ENCODE assay signal across 8 cellular contexts in the genomic region with DNA sequence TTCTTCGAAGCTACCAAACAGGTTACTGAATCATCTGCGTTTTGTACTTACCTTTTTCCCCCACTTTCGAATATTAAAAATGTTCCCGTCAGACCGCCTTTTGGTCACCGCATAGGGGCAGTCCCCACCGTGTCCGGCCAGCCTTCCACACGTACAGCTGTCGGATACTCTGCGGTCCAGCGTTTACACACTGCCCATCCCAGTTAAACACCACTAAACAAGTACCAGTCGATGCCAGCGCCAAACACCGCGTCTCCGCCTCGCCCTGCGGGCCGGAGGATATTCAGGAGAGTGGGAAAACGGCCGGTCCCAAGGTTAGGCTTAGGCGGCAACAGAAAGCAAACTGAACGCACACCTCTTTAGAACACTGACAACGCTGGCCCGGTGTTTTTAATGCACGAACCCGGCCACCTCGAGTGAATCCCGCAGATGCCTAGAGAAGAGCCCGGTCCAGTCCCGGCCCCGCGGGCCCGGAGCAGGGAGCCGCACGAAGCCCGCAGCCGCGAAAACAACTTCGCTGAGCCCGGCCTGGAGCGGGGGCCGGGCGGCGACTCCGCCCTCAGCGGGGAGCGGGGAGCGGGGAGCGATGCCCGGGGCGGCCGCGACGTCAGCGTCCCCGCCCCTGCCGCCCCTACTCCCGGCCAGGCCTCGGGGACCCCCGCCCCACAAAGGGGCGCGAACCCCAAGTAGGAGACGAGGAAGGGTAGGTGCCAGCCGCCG. TPM values are rescaled to one million over a fixed set of nuclear protein-coding genes. Genes with fewer than 3 reads are reported as not detected.
DNase-seq lines count a peak whose midpoint lies in the region; ATAC-seq and TF ChIP-seq lines count a peak whose summit lies in the region.

No MANE protein-coding gene starts in this region.

- ATAC-seq in HG02885 (IDR thresholded peaks at IDR 0.05; ENCODE audit: poor library complexity, unreplicated experiment) = peak; percentile 41
- peak; percentile 60 for ATAC-seq in stimulated activated naive CD8-positive, alpha-beta T cell treated with anti-CD3 and anti-CD28 coated beads, Interleukin-15, amount 100 ng/mL, for 72 hours

- no TSS peak for BruUV-seq in mammary epithelial cell (replicated peaks; lab: Mats Ljungman, UMichigan)

- H3K9me3 Mint-ChIP-seq in stimulated activated naive CD8-positive, alpha-beta T cell treated with anti-CD3 and anti-CD28 coated beads, Interleukin-15, amount 100 ng/mL, for 72 hours = no peaks in the 10 kb centered on the region

- H2AFZ ChIP-seq in mammary epithelial cell (ENCODE audit: low read depth, low read length) = peak overlapping the region; percentile 70

- in situ Hi-C loops in mammary epithelial cell (cut with MboI; ENCODE audit: low sequenced_read_pairs in 2 of 2) = no loop called here

- H3K9me3 ChIP-seq in mammary epithelial cell (replicated peaks; ENCODE audit: insufficient read depth, low read length) = no peaks in the 10 kb centered on the region

- dilution Hi-C loops in mammary epithelial cell (cut with HindIII; ENCODE audit: low sequenced_read_pairs) = no loop called here

- peaks cover 28% of the 10 kb centered on the region for H3K4me1 Mint-ChIP-seq in stimulated activated naive CD8-positive, alpha-beta T cell treated with anti-CD3 and anti-CD28 coated beads, Interleukin-15, amount 100 ng/mL, for 72 hours

- H3K79me2 ChIP-seq in mammary epithelial cell (ENCODE audit: insufficient read depth, low read length) = peaks cover 45% of the 10 kb centered on the region

- H3K27ac ChIP-seq in mammary epithelial cell (ENCODE audit: insufficient read depth, low read depth, low read length) (peak overlapping the region; percentile 84), layer of hippocampus (ENCODE audit: low read depth, low read length) (peak overlapping the region; percentile 96)

- CTCF ChIA-PET in mammary epithelial cell (lab: Charles Lee; ENCODE audit: low non-redundant PET) = no interaction called here

- 3% methylated on average over 20 of the region's 67 CpGs for WGBS in mammary epithelial cell (ENCODE audit: low coverage, missing lambda C conversion rate)

- DNase-seq in AG20443 (ENCODE audit: low spot score) (peak; percentile 88), GM12864 (ENCODE audit: low read depth) (no peak), NCI-H526 treated with DMSO at 0.1 percent for 48 hours (lab: John Stamatoyannopoulos, UW) (peak; percentile 66), mammary epithelial cell (peak; percentile 62)
- peak in 1 of 2 donors; percentile 31 for DNase-seq in stimulated activated naive CD8-positive, alpha-beta T cell treated with anti-CD3 and anti-CD28 coated beads, Interleukin-15, amount 100 ng/mL, for 72 hours
- no peak for DNase-seq in activated CD4-positive, alpha-beta T cell treated with anti-CD3 and anti-CD28 coated beads for 4 hours

- H3K4me3 ChIP-seq in GM12864 (ENCODE audit: low read depth, low read length) = peak overlapping the region; percentile 61
- H3K4me3 ChIP-seq in mammary epithelial cell (replicated peaks in 1 of 3; ENCODE audit: insufficient read depth in 1 of 3, low read depth in 2 of 3, low read length in 3 of 3) = peak overlapping the region; percentile 56 to 88 (median 80)

- intact Hi-C loops in mammary epithelial cell (cut with micrococcal nuclease) = loop anchor here (1.0 kb wide), 2 partner anchors 12 kb away; no protein-coding TSS in a partner anchor

- TF ChIP-seq CTCF in GM12864 (IDR thresholded peaks at IDR 0.05; ENCODE audit: low read depth, low read length, missing control alignments) (no peak), mammary epithelial cell (conservative IDR thresholded peaks at IDR 0.05 in 1 of 2, IDR thresholded peaks at IDR 0.05 in 1 of 2; ENCODE audit: extremely low read depth in 1 of 2, insufficient read depth in 1 of 2, low read depth in 1 of 2, low read length in 2 of 2) (no peak)

- H3K36me3 ChIP-seq in mammary epithelial cell (ENCODE audit: insufficient read depth, low read length) = no peaks in the 10 kb centered on the region

- no peaks in the 10 kb centered on the region for H4K20me1 ChIP-seq in mammary epithelial cell (ENCODE audit: insufficient read depth, low read length)

- peak overlapping the region; percentile 97 for H3K4me3 Mint-ChIP-seq in stimulated activated naive CD8-positive, alpha-beta T cell treated with anti-CD3 and anti-CD28 coated beads, Interleukin-15, amount 100 ng/mL, for 72 hours

- peak overlapping the region; percentile 91 for H3K9ac ChIP-seq in mammary epithelial cell (ENCODE audit: insufficient read depth, low read length)

- H3K27me3 ChIP-seq in mammary epithelial cell (ENCODE audit: insufficient read depth, low read length) = no peaks in the 10 kb centered on the region
- H3K27me3 ChIP-seq in layer of hippocampus (ENCODE audit: control insufficient read depth, insufficient read depth, low read length) = no peaks in the 10 kb centered on the region

- no peaks in the 10 kb centered on the region for H3K27me3 Mint-ChIP-seq in stimulated activated naive CD8-positive, alpha-beta T cell treated with anti-CD3 and anti-CD28 coated beads, Interleukin-15, amount 100 ng/mL, for 72 hours

- peak overlapping the region; percentile 38 to 88 for H3K27ac Mint-ChIP-seq in stimulated activated naive CD8-positive, alpha-beta T cell treated with anti-CD3 and anti-CD28 coated beads, Interleukin-15, amount 100 ng/mL, for 72 hours

- H3K4me1 ChIP-seq in mammary epithelial cell (ENCODE audit: insufficient read depth, low read length) = peaks cover 23% of the 10 kb centered on the region

- peak overlapping the region; percentile 73 for H3K4me2 ChIP-seq in mammary epithelial cell (ENCODE audit: insufficient read depth, low read depth, low read length)

RNA-seq across cellular contexts. Expression of gene PHF13, which starts 0.7 kb away (rescaled TPM):
- total RNA-seq in mammary epithelial cell = 10 to 100 TPM; 11.8 to 16.3 TPM
- polyA plus RNA-seq in mammary epithelial cell = 7.4 TPM
- polyA minus RNA-seq in mammary epithelial cell = 8.7 TPM

RNA-seq across cellular contexts. Expression of gene KLHL21, which starts 10.1 kb away (rescaled TPM):
- total RNA-seq in mammary epithelial cell = 100 to 1,000 TPM in 1 of 2 donors, 10 to 100 TPM in 1; 64.5 to 160 TPM
- 38.1 TPM for polyA plus RNA-seq in mammary epithelial cell
- polyA minus RNA-seq in mammary epithelial cell = 67.9 TPM

RNA-seq across cellular contexts. Expression of gene THAP3, which starts 11.9 kb away (rescaled TPM):
- total RNA-seq in mammary epithelial cell = 10 to 100 TPM in 1 of 2 donors, 1 to 10 TPM in 1; 7.2 to 11.4 TPM
- polyA plus RNA-seq in mammary epithelial cell = 5.4 TPM
- not detected for polyA minus RNA-seq in mammary epithelial cell

RNA-seq across cellular contexts. Expression of gene ZBTB48, which starts 33.0 kb away (rescaled TPM):
- 10 to 100 TPM; 15.3 to 29.5 TPM for total RNA-seq in mammary epithelial cell
- polyA plus RNA-seq in mammary epithelial cell = 14.5 TPM
- polyA minus RNA-seq in mammary epithelial cell = 0.47 TPM

RNA-seq across cellular contexts. Expression of gene TAS1R1, which starts 57.7 kb away (rescaled TPM):
- total RNA-seq in mammary epithelial cell = under 1 TPM in 1 of 2 donors, not detected in 1; 0.09 TPM
- 0.05 TPM for polyA plus RNA-seq in mammary epithelial cell
- polyA minus RNA-seq in mammary epithelial cell = not detected

Comparison
In these comparisons a context has a peak if more than half of its experiments do, and no peak if none do; other contexts are left out.
1. DNase-seq: peak in AG20443 (single experiment), NCI-H526 treated with DMSO at 0.1 percent for 48 hours (single experiment) and mammary epithelial cell (single experiment); none in GM12864 (single experiment) and activated CD4-positive, alpha-beta T cell treated with anti-CD3 and anti-CD28 coated beads for 4 hours (0 of 2).